23 cellular contexts compared by ENCODE assay signal in genomic region chr1:117037802-117038201, GRCh38. TPM values are rescaled to one million over a fixed set of nuclear protein-coding genes. Genes with fewer than 3 reads are reported as not detected.
"Had no signal": no experiment of that assay in that cellular context is flagged by ENCODE, and none has a peak within 500 bp of the region (broad histone marks: within the 10 kb centered on the region; RNA-seq: fewer than 3 reads in every experiment).

No MANE protein-coding gene starts in this region.

- H3K36me3 ChIP-seq: esophagus squamous epithelium, gastrocnemius medialis, lower lobe of right lung had no signal

- ATAC-seq: effector memory CD8-positive, alpha-beta T cell; esophagus mucosa; gastrocnemius medialis; heart right ventricle; left cardiac atrium; left lung; left ventricle myocardium superior; lower lobe of right lung; mucosa of descending colon had no signal

- H3K27ac ChIP-seq: coronary artery, epithelial cell of prostate, esophagus squamous epithelium, gastrocnemius medialis, heart right ventricle, left lung, lower lobe of right lung had no signal

- H3K27me3 ChIP-seq: esophagus squamous epithelium, heart right ventricle, left lung had no signal

- H3K4me3 ChIP-seq: coronary artery, esophagus squamous epithelium, gastrocnemius medialis, heart right ventricle, left lung, lower lobe of right lung, mucosa of descending colon had no signal

- H3K4me1 ChIP-seq: esophagus squamous epithelium, gastrocnemius medialis, left lung, lower lobe of right lung had no signal

- DNase-seq: dermis blood vessel endothelial cell; effector CD8-positive, alpha-beta T cell; effector memory CD8-positive, alpha-beta T cell; endodermal cell; erythroblast; esophagus squamous epithelium; foreskin melanocyte; gastrocnemius medialis; glutamatergic neuron; head of caudate nucleus; heart right ventricle; hippocampal formation; left cardiac atrium; left lung; left ventricle myocardium superior; lower lobe of right lung; mesenchymal stem cell; mucosa of descending colon; naive B cell had no signal

- H3K9me3 ChIP-seq: esophagus squamous epithelium, gastrocnemius medialis, heart right ventricle, left lung, lower lobe of right lung, mucosa of descending colon had no signal

RNA-seq across cellular contexts. Expression of gene CD101, which starts 36.2 kb away (rescaled TPM):
- total RNA-seq: fibroblast of lung had no signal
- polyA plus RNA-seq: fibroblast of lung had no signal
